In genomic region chr14:68293404-68293803, GRCh38 we compare ENCODE assay signal across 15 cellular contexts.
DNase-seq lines count a peak whose midpoint lies in the region; ATAC-seq and TF ChIP-seq lines count a peak whose summit lies in the region.
"Had no signal": no experiment of that assay in that cellular context is flagged by ENCODE, and none has a peak within 500 bp of the region (broad histone marks: within the 10 kb centered on the region; RNA-seq: fewer than 3 reads in every experiment).

No MANE protein-coding gene starts in this region.

- H3K27ac Mint-ChIP-seq in CD4-positive, alpha-beta T cell = peak overlapping the region; percentile 83
- H3K27ac Mint-ChIP-seq in brain (peak overlapping the region in 3 of 5 experiments; percentile 76 to 93 (median 77)), neural progenitor cell (peak overlapping the region; percentile 95)

- H3K27me3 ChIP-seq in CD4-positive, alpha-beta T cell (ENCODE audit: control insufficient read depth, insufficient read depth, low read length) = no peaks in the 10 kb centered on the region
- no peaks in the 10 kb centered on the region for H3K27me3 ChIP-seq in neural progenitor cell
- H3K27me3 ChIP-seq: testis had no signal

- H3K9me3 Mint-ChIP-seq in CD4-positive, alpha-beta T cell = no peaks in the 10 kb centered on the region
- H3K9me3 Mint-ChIP-seq in brain = peaks cover 0 to 5% (median 3%) of the 10 kb centered on the region in 5 experiments
- peaks cover 5% of the 10 kb centered on the region for H3K9me3 Mint-ChIP-seq in neural progenitor cell

- no peaks in the 10 kb centered on the region for H3K9me3 ChIP-seq in CD4-positive, alpha-beta T cell (ENCODE audit: control insufficient read depth, low read length)
- H3K9me3 ChIP-seq in neural progenitor cell (ENCODE audit: low read depth) = no peaks in the 10 kb centered on the region
- H3K9me3 ChIP-seq: Caco-2, testis had no signal

- no peaks in the 10 kb centered on the region for H4K20me1 ChIP-seq in neural progenitor cell (ENCODE audit: low read depth)

- peaks cover 62% of the 10 kb centered on the region for H3K4me1 Mint-ChIP-seq in CD4-positive, alpha-beta T cell (ENCODE audit: low read depth)
- peaks cover 59% of the 10 kb centered on the region for H3K4me1 Mint-ChIP-seq in brain
- H3K4me1 Mint-ChIP-seq in neural progenitor cell = peaks cover 61% of the 10 kb centered on the region

- H3K36me3 ChIP-seq in neural progenitor cell = no peaks in the 10 kb centered on the region

- peaks cover 18% of the 10 kb centered on the region for H3F3A ChIP-seq in neural progenitor cell (ENCODE audit: low read depth)

- H3K4me1 ChIP-seq in neural progenitor cell = peaks cover 30% of the 10 kb centered on the region

- H3K27me3 Mint-ChIP-seq in CD4-positive, alpha-beta T cell = no peaks in the 10 kb centered on the region
- no peaks in the 10 kb centered on the region for H3K27me3 Mint-ChIP-seq in brain
- H3K27me3 Mint-ChIP-seq in neural progenitor cell (ENCODE audit: insufficient read depth, low read depth) = peaks cover 3% of the 10 kb centered on the region

- no peak overlapping the region for H3K4me3 ChIP-seq in neural progenitor cell
- H3K4me3 ChIP-seq: testis had no signal

- H3K27ac ChIP-seq in CD4-positive, alpha-beta T cell (ENCODE audit: low read depth, low read length) = no peak overlapping the region
- H3K27ac ChIP-seq in neural progenitor cell = no peak overlapping the region
- H3K27ac ChIP-seq: parathyroid adenoma, testis had no signal

- POLR2A ChIA-PET in CD4-positive, alpha-beta T cell (lab: Charles Lee) = interaction anchor here (0.5 to 2.8 kb wide), 11 partner anchors 10 to 522 kb away, joined by 3 to 16 read pairs (median 4); partner anchors contain the start of gene ZFP36L1

- H3K36me3 Mint-ChIP-seq in CD4-positive, alpha-beta T cell (ENCODE audit: low read depth) = no peaks in the 10 kb centered on the region
- H3K36me3 Mint-ChIP-seq in brain (peaks cover 7% of the 10 kb centered on the region), neural progenitor cell (peaks cover 6% of the 10 kb centered on the region)

- peak overlapping the region; percentile 56 for H3K4me3 Mint-ChIP-seq in CD4-positive, alpha-beta T cell
- no peak overlapping the region for H3K4me3 Mint-ChIP-seq in brain
- H3K4me3 Mint-ChIP-seq in neural progenitor cell = no peak overlapping the region

- H3K4me2 ChIP-seq in neural progenitor cell = no peak overlapping the region

- H3K79me2 ChIP-seq in neural progenitor cell (ENCODE audit: low read depth) = no peaks in the 10 kb centered on the region
- H3K79me2 ChIP-seq: parathyroid adenoma had no signal

- no peak for DNase-seq in CD4-positive, alpha-beta T cell
- DNase-seq in neural progenitor cell (ENCODE audit: low spot score) = no peak
- DNase-seq in NCI-H345 treated with DMSO at 0.1 percent for 48 hours (lab: John Stamatoyannopoulos, UW; ENCODE audit: unreplicated experiment) = no peak
- no peak for DNase-seq in AG08396 (ENCODE audit: low spot score)
- DNase-seq in NCI-H446 (lab: John Stamatoyannopoulos, UW) = no peak
- DNase-seq: activated T-cell treated with anti-CD3 and anti-CD28 coated beads, Interleukin-2, amount 50 U/mL, for 48 hours; Caco-2; NCI-H187 treated with DMSO at 0.1 percent for 48 hours; OCI-M1; T-helper 9 cell; testis had no signal

- intact Hi-C loops in CD4-positive, alpha-beta T cell (cut with DNase I, micrococcal nuclease) = loop anchor here in 1 of 2 experiments (5.0 kb wide), 1 partner anchor 394 kb away; no protein-coding TSS in a partner anchor

- H2AFZ ChIP-seq in neural progenitor cell (replicated peaks) = no peak overlapping the region
- H2AFZ ChIP-seq: parathyroid adenoma had no signal

- TF ChIP-seq CTCF in CD4-positive, alpha-beta T cell (IDR thresholded peaks at IDR 0.05) = no peak
- TF ChIP-seq CTCF in brain (conservative IDR thresholded peaks at IDR 0.05) (no peak), neural progenitor cell (IDR thresholded peaks at IDR 0.05) (no peak)

- CTCF ChIA-PET in CD4-positive, alpha-beta T cell (lab: Charles Lee) = interaction anchor here (0.6 to 1.3 kb wide), 3 partner anchors 10 to 524 kb away, joined by 3 to 6 read pairs (median 3); no protein-coding TSS in a partner anchor

- peak; percentile 49 for ATAC-seq in CD4-positive, alpha-beta T cell (ENCODE audit: poor library complexity)
- ATAC-seq in HG02610 (IDR thresholded peaks at IDR 0.05; ENCODE audit: unreplicated experiment) (peak; percentile 40), HG03045 (IDR thresholded peaks at IDR 0.05; ENCODE audit: unreplicated experiment) (no peak)

- no peak overlapping the region for H3K9ac ChIP-seq in neural progenitor cell
- H3K9ac ChIP-seq: parathyroid adenoma had no signal
